In genomic region chr7:101125989-101126650, GRCh38 we compare ENCODE assay signal across 8 cellular contexts. TPM values are rescaled to one million over a fixed set of nuclear protein-coding genes. Genes with fewer than 3 reads are reported as not detected.
DNase-seq lines count a peak whose midpoint lies in the region; ATAC-seq and TF ChIP-seq lines count a peak whose summit lies in the region.

No MANE protein-coding gene starts in this region.

- H3K9me3 ChIP-seq in SJCRH30 (replicated peaks) = no peaks in the 10 kb centered on the region

- no peaks in the 10 kb centered on the region for H3K27me3 ChIP-seq in SJCRH30
- no peaks in the 10 kb centered on the region for H3K27me3 ChIP-seq in foreskin keratinocyte

- H3K27ac ChIP-seq in SJCRH30 (peak overlapping the region; percentile 51), foreskin keratinocyte (peak overlapping the region; percentile 70)

- TF ChIP-seq CTCF in foreskin keratinocyte (conservative IDR thresholded peaks at IDR 0.05) = no peak

- DNase-seq in GF-D8 (lab: John Stamatoyannopoulos, UW) (peak; percentile 27), SJCRH30 (peak; percentile 65 to 69), foreskin keratinocyte (peak; percentile 78 to 80), pons (ENCODE audit: low spot score) (peak; percentile 24), epidermal melanocyte (ENCODE audit: insufficient read length, low spot score) (no peak), 8988T (no peak), erythroblast (lab: John Stamatoyannopoulos, UW) (no peak)

- no peak for TF ChIP-seq POLR2A in erythroblast (IDR thresholded peaks at IDR 0.05; ENCODE audit: low read length)

- peak overlapping the region; percentile 34 for H3K4me3 ChIP-seq in SJCRH30

- peaks cover 21% of the 10 kb centered on the region for H3K4me1 ChIP-seq in SJCRH30
- H3K4me1 ChIP-seq in foreskin keratinocyte = peaks cover 30% of the 10 kb centered on the region

- ATAC-seq in HG02763 (IDR thresholded peaks at IDR 0.05; ENCODE audit: unreplicated experiment) (peak; percentile 34), foreskin keratinocyte (peak; percentile 50)

- no peaks in the 10 kb centered on the region for H3K36me3 ChIP-seq in SJCRH30

RNA-seq across cellular contexts. Expression of gene SERPINE1, which starts 0.8 kb away (rescaled TPM):
- 1.2 and 1.7 TPM in 2 replicates for total RNA-seq in SJCRH30 (2014; rRNA removed; shearing (Covaris generic))
- total RNA-seq in foreskin keratinocyte = 265 and 427 TPM in 2 replicates
- 170 and 271 TPM in 2 replicates for polyA plus RNA-seq in foreskin keratinocyte

RNA-seq across cellular contexts. Expression of gene AP1S1, which starts 28.2 kb away (rescaled TPM):
- total RNA-seq in SJCRH30 (2014; rRNA removed; shearing (Covaris generic)) = 89.2 and 98.3 TPM in 2 replicates
- 164 and 166 TPM in 2 replicates for total RNA-seq in foreskin keratinocyte
- polyA plus RNA-seq in foreskin keratinocyte = 223 TPM in 2 replicates

RNA-seq across cellular contexts. Expression of gene VGF, which starts 39.2 kb away (rescaled TPM):
- 0.10 and 0.18 TPM in 2 replicates for total RNA-seq in SJCRH30 (2014; rRNA removed; shearing (Covaris generic))
- 0.11 and 0.14 TPM in 2 replicates for total RNA-seq in foreskin keratinocyte
- 0.21 and 0.33 TPM in 2 replicates for polyA plus RNA-seq in foreskin keratinocyte

RNA-seq across cellular contexts. Expression of gene TRIM56, which starts 40.8 kb away (rescaled TPM):
- total RNA-seq in SJCRH30 (2014; rRNA removed; shearing (Covaris generic)) = 6.7 and 8.3 TPM in 2 replicates
- total RNA-seq in foreskin keratinocyte = 13.2 and 14.6 TPM in 2 replicates
- 5.4 and 5.9 TPM in 2 replicates for polyA plus RNA-seq in foreskin keratinocyte

RNA-seq across cellular contexts. Expression of gene NAT16, which starts 54.0 kb away (rescaled TPM):
- not detected in 2 replicates for total RNA-seq in SJCRH30 (2014; rRNA removed; shearing (Covaris generic))
- total RNA-seq in foreskin keratinocyte = not detected in 2 replicates
- not detected in 2 replicates for polyA plus RNA-seq in foreskin keratinocyte

Comparison
In these comparisons a context has a peak if more than half of its experiments do, and no peak if none do; other contexts are left out.
1. DNase-seq: peak in GF-D8 (single experiment), SJCRH30 (2 of 2), foreskin keratinocyte (2 of 2) and pons (single experiment); none in epidermal melanocyte (single experiment), 8988T (single experiment) and erythroblast (0 of 2).
2. RNA of gene SERPINE1, which starts 0.8 kb away (total RNA-seq): 265 to 427 TPM in foreskin keratinocyte; 1.2 to 1.7 TPM in SJCRH30; every median in the first group is over 10 times any median in the second.